Comparison of ENCODE assay signal across 14 cellular contexts in the genomic region with DNA sequence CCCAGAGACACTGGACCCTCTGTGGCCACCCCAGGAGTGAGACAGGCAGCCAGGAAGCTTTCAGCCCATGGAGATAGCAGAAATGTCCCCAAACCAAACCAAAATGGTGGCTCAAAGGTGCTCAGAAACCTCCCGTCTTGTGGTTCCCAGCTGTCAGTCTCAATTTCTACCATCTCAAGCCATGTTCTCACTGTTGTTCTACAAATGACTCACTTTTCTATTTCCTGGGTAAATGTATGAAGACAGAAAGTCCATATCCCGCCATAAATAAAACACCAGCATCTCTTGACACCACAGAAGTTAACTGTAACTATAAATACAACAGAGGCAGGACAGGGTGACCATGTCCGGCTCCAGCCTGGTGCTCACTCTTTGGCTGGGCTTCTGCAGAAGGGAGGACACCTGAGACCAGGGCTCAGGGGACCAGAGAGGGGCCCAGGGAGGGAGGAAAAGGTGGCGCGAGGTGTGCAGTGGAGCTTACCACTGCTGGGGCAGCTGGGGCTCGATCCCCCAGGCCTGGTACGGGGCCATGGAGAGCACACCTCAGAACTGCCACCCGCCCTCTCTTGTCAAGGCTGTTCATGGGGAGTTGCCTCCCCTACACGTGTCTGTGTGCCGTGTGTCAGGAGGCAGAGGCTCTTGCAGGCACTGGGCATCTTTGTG. TPM values are rescaled to one million over a fixed set of nuclear protein-coding genes. Genes with fewer than 3 reads are reported as not detected.
DNase-seq lines count a peak whose midpoint lies in the region; ATAC-seq lines count a peak whose summit lies in the region.
"Had no signal": no experiment of that assay in that cellular context is flagged by ENCODE, and none has a peak within 500 bp of the region (broad histone marks: within the 10 kb centered on the region; RNA-seq: fewer than 3 reads in every experiment).

No MANE protein-coding gene starts in this region.

- peak; percentile 68 for ATAC-seq in GM19455 (IDR thresholded peaks at IDR 0.05; ENCODE audit: unreplicated experiment)
- ATAC-seq in HG03520 (IDR thresholded peaks at IDR 0.05; ENCODE audit: unreplicated experiment), result peak; percentile 63
- no peak for ATAC-seq in HG02571 (IDR thresholded peaks at IDR 0.05; ENCODE audit: unreplicated experiment)
- ATAC-seq: activated CD4-positive, alpha-beta T cell treated with anti-CD3 and anti-CD28 coated beads for 36 hours had no signal

- H3K4me1 Mint-ChIP-seq in activated CD4-positive, alpha-beta memory T cell treated with anti-CD3 and anti-CD28 coated beads, Interleukin-2, amount 10 ng/mL, durations not matched to agents 7 days and 5 days, result peaks cover 16% of the 10 kb centered on the region

- POLR2A ChIA-PET in activated CD4-positive, alpha-beta memory T cell treated with anti-CD3 and anti-CD28 coated beads, Interleukin-2, amount 10 ng/mL, durations not matched to agents 7 days and 5 days (lab: Charles Lee), result no interaction called here

- peaks cover 1% of the 10 kb centered on the region for H3K27me3 Mint-ChIP-seq in activated CD4-positive, alpha-beta memory T cell treated with anti-CD3 and anti-CD28 coated beads, Interleukin-2, amount 10 ng/mL, durations not matched to agents 7 days and 5 days

- H3K27ac Mint-ChIP-seq in activated CD4-positive, alpha-beta memory T cell treated with anti-CD3 and anti-CD28 coated beads, Interleukin-2, amount 10 ng/mL, durations not matched to agents 7 days and 5 days, result no peak overlapping the region
- H3K27ac Mint-ChIP-seq: activated CD4-positive, alpha-beta T cell treated with anti-CD3 and anti-CD28 coated beads for 36 hours had no signal

- H3K36me3 Mint-ChIP-seq in activated CD4-positive, alpha-beta memory T cell treated with anti-CD3 and anti-CD28 coated beads, Interleukin-2, amount 10 ng/mL, durations not matched to agents 7 days and 5 days (ENCODE audit: low read depth), result no peaks in the 10 kb centered on the region

- CTCF ChIA-PET in activated CD4-positive, alpha-beta memory T cell treated with anti-CD3 and anti-CD28 coated beads, Interleukin-2, amount 10 ng/mL, durations not matched to agents 7 days and 5 days (lab: Charles Lee), result no interaction called here

- H3K4me3 Mint-ChIP-seq in activated CD4-positive, alpha-beta memory T cell treated with anti-CD3 and anti-CD28 coated beads, Interleukin-2, amount 10 ng/mL, durations not matched to agents 7 days and 5 days, result no peak overlapping the region
- H3K4me3 Mint-ChIP-seq: activated CD4-positive, alpha-beta T cell treated with anti-CD3 and anti-CD28 coated beads for 36 hours had no signal

- DNase-seq in ELR (ENCODE audit: low read depth) (peak; percentile 39), hepatic stellate cell (ENCODE audit: low spot score) (peak; percentile 38), NCI-H1105 (lab: John Stamatoyannopoulos, UW) (no peak), LoVo (ENCODE audit: low spot score) (no peak)
- no peak for DNase-seq in activated CD4-positive, alpha-beta memory T cell treated with anti-CD3 and anti-CD28 coated beads, Interleukin-2, amount 10 ng/mL, durations not matched to agents 7 days and 5 days
- DNase-seq: activated CD4-positive, alpha-beta T cell treated with anti-CD3 and anti-CD28 coated beads for 36 hours; activated gamma-delta T cell treated with Interleukin-2 at 50 U/mL for 16 hours; DND-41; esophagus squamous epithelium; NCI-H1694; upper lobe of left lung had no signal

- H3K9me3 Mint-ChIP-seq in activated CD4-positive, alpha-beta memory T cell treated with anti-CD3 and anti-CD28 coated beads, Interleukin-2, amount 10 ng/mL, durations not matched to agents 7 days and 5 days, result no peaks in the 10 kb centered on the region

RNA-seq across cellular contexts. Expression of gene EPHB2, which starts 43.6 kb away (rescaled TPM):
- not detected for total RNA-seq in activated CD4-positive, alpha-beta memory T cell treated with anti-CD3 and anti-CD28 coated beads, Interleukin-2, amount 10 ng/mL, durations not matched to agents 7 days and 5 days
- total RNA-seq: activated CD4-positive, alpha-beta T cell treated with anti-CD3 and anti-CD28 coated beads for 36 hours had no signal

Comparison
In these comparisons a context has a peak if more than half of its experiments do, and no peak if none do; other contexts are left out.
1. DNase-seq: peak in ELR (single experiment) and hepatic stellate cell (single experiment); none in NCI-H1105 (single experiment), activated CD4-positive, alpha-beta memory T cell treated with anti-CD3 and anti-CD28 coated beads, Interleukin-2, amount 10 ng/mL, durations not matched to agents 7 days and 5 days (single experiment) and LoVo (single experiment).